ENCODE assay signal across 1 cellular context in genomic region chr16:24098896-24099295, GRCh38.
A peak's percentile ranks its signal among the peaks of the same experiment; 100 is the strongest.
TF ChIP-seq lines count a peak whose summit lies in the region.

No MANE protein-coding gene starts in this region.

TF ChIP-seq in H1, 55 proteins besides CTCF, POLR2A, EP300 and RAD21 (continued from another document):
- TF ChIP-seq SUZ12 (IDR thresholded peaks at IDR 0.05; ENCODE audit: low read length) (no peak), GTF2F1 (IDR thresholded peaks at IDR 0.05; ENCODE audit: borderline replicate concordance, low read depth, low read length) (no peak), CEBPB (IDR thresholded peaks at IDR 0.05; ENCODE audit: low read depth, low read length) (no peak), GABPA (IDR thresholded peaks at IDR 0.05; ENCODE audit: borderline replicate concordance, insufficient read depth, low read length) (no peak), JUN (IDR thresholded peaks at IDR 0.05; ENCODE audit: low read depth, low read length) (no peak), PHF8 (conservative IDR thresholded peaks at IDR 0.05; ENCODE audit: low read depth, low read length) (no peak), YY1 (IDR thresholded peaks at IDR 0.05; ENCODE audit: low read depth, low read length) (no peak), E2F6 (IDR thresholded peaks at IDR 0.05) (no peak), TCF12 (IDR thresholded peaks at IDR 0.05; ENCODE audit: low read depth, low read length) (peak; percentile 98), RXRA (IDR thresholded peaks at IDR 0.05; ENCODE audit: insufficient read depth, low read depth, low read length) (no peak), CREB1 (IDR thresholded peaks at IDR 0.05) (no peak), TAF7 (optimal IDR thresholded peaks at IDR 0.05; ENCODE audit: borderline replicate concordance, low read depth, low read length) (no peak), NANOG (IDR thresholded peaks at IDR 0.05; ENCODE audit: insufficient read depth, low read depth, low read length, poor library complexity, severe bottlenecking) (peak; percentile 90), TEAD4 (IDR thresholded peaks at IDR 0.05; ENCODE audit: low read depth, low read length) (no peak), RNF2 (IDR thresholded peaks at IDR 0.05; ENCODE audit: borderline replicate concordance, low read depth, low read length, missing control alignments, poor library complexity, severe bottlenecking) (no peak), SP1 (IDR thresholded peaks at IDR 0.05; ENCODE audit: low read depth, low read length) (peak; percentile 65; the same call in 1 of the 2 replicates), TAF1 (IDR thresholded peaks at IDR 0.05; ENCODE audit: low read depth, low read length) (no peak), POLR2AphosphoS5 (IDR thresholded peaks at IDR 0.05; ENCODE audit: low read depth, low read length) (no peak), SP4 (IDR thresholded peaks at IDR 0.05; ENCODE audit: low read length) (no peak), ASH2L (IDR thresholded peaks at IDR 0.05; ENCODE audit: low read length) (no peak), HDAC2 (IDR thresholded peaks at IDR 0.05; ENCODE audit: borderline replicate concordance in 1 of 2, low read depth in 2 of 2, low read length in 2 of 2) (peak in 1 of 2 experiments; percentile 67; a peak in 1 of 4 replicates)
